In the genomic region with DNA sequence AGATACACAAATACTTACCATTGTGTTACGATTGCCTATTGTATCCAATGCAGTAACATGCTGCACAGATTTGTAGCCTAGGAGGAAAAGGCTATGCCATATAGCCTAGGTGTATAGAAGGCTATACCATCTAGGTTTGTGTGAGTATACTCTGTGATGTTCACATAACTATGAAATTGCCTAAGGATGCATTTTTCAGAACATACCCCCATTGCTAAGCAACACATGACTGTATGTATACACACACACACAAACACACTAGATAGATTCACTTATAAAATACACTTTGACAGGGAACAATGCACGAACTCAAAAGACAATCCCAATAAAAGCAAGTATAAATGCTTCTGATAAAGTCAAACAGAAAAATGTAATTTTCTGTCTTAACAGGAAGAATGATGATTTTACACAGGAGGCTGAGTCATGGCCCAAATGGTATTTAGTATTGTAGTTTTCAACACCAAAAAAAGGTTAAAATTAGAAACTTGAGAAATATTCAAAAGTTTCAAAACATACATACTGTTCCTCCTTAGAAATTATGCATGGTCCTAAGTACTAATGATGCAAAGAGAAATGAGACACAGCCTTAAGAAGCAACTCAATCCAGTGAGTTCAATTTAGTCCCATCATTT, we compare ENCODE assay signal across 25 cellular contexts. TPM values are rescaled to one million over a fixed set of nuclear protein-coding genes. Genes with fewer than 3 reads are reported as not detected.
A peak's percentile ranks its signal among the peaks of the same experiment; 100 is the strongest.
DNase-seq lines count a peak whose midpoint lies in the region; ATAC-seq and TF ChIP-seq lines count a peak whose summit lies in the region.
"Had no signal": no experiment of that assay in that cellular context is flagged by ENCODE, and none has a peak within 500 bp of the region (broad histone marks: within the 10 kb centered on the region; RNA-seq: fewer than 3 reads in every experiment).

No MANE protein-coding gene starts in this region.

- H3K27ac ChIP-seq in HL-60 (replicated peaks): peak overlapping the region; percentile 30; the same call in 1 of the 2 replicates
- H3K27ac ChIP-seq: cardiac muscle cell, Peyer's patch, right lobe of liver, thoracic aorta had no signal

- no peaks in the 10 kb centered on the region for H3K4me1 Mint-ChIP-seq in natural killer cell
- no peaks in the 10 kb centered on the region for H3K4me1 Mint-ChIP-seq in activated CD4-positive, alpha-beta memory T cell treated with anti-CD3 and anti-CD28 coated beads, Interleukin-2, amount 10 ng/mL, durations not matched to agents 7 days and 5 days

- H3K27ac Mint-ChIP-seq in natural killer cell: no peak overlapping the region
- no peak overlapping the region for H3K27ac Mint-ChIP-seq in activated CD4-positive, alpha-beta memory T cell treated with anti-CD3 and anti-CD28 coated beads, Interleukin-2, amount 10 ng/mL, durations not matched to agents 7 days and 5 days
- H3K27ac Mint-ChIP-seq: activated CD4-positive, alpha-beta T cell treated with anti-CD3 and anti-CD28 coated beads for 36 hours had no signal

- POLR2A ChIA-PET in activated CD4-positive, alpha-beta memory T cell treated with anti-CD3 and anti-CD28 coated beads, Interleukin-2, amount 10 ng/mL, durations not matched to agents 7 days and 5 days (lab: Charles Lee): no interaction called here

- no peak for TF ChIP-seq CTCF in AG10803 (conservative IDR thresholded peaks at IDR 0.05; ENCODE audit: low read length)
- no peak for TF ChIP-seq CTCF in HL-60 (IDR thresholded peaks at IDR 0.05; ENCODE audit: insufficient read depth, low read length)
- no peak for TF ChIP-seq CTCF in fibroblast of pulmonary artery (IDR thresholded peaks at IDR 0.05; ENCODE audit: low read length, missing control alignments)
- TF ChIP-seq CTCF in natural killer cell (IDR thresholded peaks at IDR 0.05): no peak

- CTCF ChIA-PET in activated CD4-positive, alpha-beta memory T cell treated with anti-CD3 and anti-CD28 coated beads, Interleukin-2, amount 10 ng/mL, durations not matched to agents 7 days and 5 days (lab: Charles Lee): no interaction called here

- intact Hi-C loops in natural killer cell (cut with micrococcal nuclease): no loop called here

- peaks cover 84% of the 10 kb centered on the region for H3K36me3 ChIP-seq in MG63

- H3K27me3 ChIP-seq in HL-60 (ENCODE audit: insufficient read depth, poor library complexity, severe bottlenecking) (no peaks in the 10 kb centered on the region), MG63 (no peaks in the 10 kb centered on the region)
- H3K27me3 ChIP-seq: BLaER1 treated with 17β-estradiol and CSF1 and Interleukin-3, amounts not matched to agents 10 nM and 100 nM; cardiac muscle cell; Peyer's patch; right lobe of liver had no signal

- H3K36me3 Mint-ChIP-seq in natural killer cell: peaks cover 37% of the 10 kb centered on the region
- H3K36me3 Mint-ChIP-seq in activated CD4-positive, alpha-beta memory T cell treated with anti-CD3 and anti-CD28 coated beads, Interleukin-2, amount 10 ng/mL, durations not matched to agents 7 days and 5 days (ENCODE audit: low read depth): peaks cover 56% of the 10 kb centered on the region

- DNase-seq in AG10803 (ENCODE audit: low read depth) (peak; percentile 57), HL-60 (ENCODE audit: low read depth in 1 of 2, low spot score in 1 of 2) (no peak), amniotic epithelial cell (ENCODE audit: low read depth) (peak; percentile 56), fibroblast of pulmonary artery (ENCODE audit: low read depth) (peak; percentile 52), natural killer cell (no peak), NK-92 (lab: John Stamatoyannopoulos, UW; ENCODE audit: unreplicated experiment) (no peak), MG63 (no peak)
- DNase-seq in activated CD4-positive, alpha-beta memory T cell treated with anti-CD3 and anti-CD28 coated beads, Interleukin-2, amount 10 ng/mL, durations not matched to agents 7 days and 5 days: no peak
- DNase-seq: ACHN; activated CD4-positive, alpha-beta T cell treated with anti-CD3 and anti-CD28 coated beads for 36 hours; activated naive CD4-positive, alpha-beta T cell treated with Interleukin-2 at 50 U/mL for 16 hours; activated T-cell treated with anti-CD3 and anti-CD28 coated beads, Interleukin-2, amount 50 U/mL, for 4 hours; amygdala; NCI-H1417 treated with DMSO at 0.1 percent for 48 hours; NCI-H446; Peyer's patch; posterior cingulate gyrus; right lobe of liver; stimulated activated naive CD8-positive, alpha-beta T cell treated with anti-CD3 and anti-CD28 coated beads, Interleukin-15, Interleukin-2, amounts not matched to agents 100 U/mL and 50 U/mL, for 24 hours; T-helper 2 cell had no signal

- no peak overlapping the region for H3K4me3 ChIP-seq in AG10803 (ENCODE audit: low read length)
- H3K4me3 ChIP-seq in HL-60 (replicated peaks; ENCODE audit: insufficient read depth, low read length): no peak overlapping the region
- no peak overlapping the region for H3K4me3 ChIP-seq in fibroblast of pulmonary artery (replicated peaks; ENCODE audit: low read depth, low read length)
- H3K4me3 ChIP-seq in MG63: no peak overlapping the region
- H3K4me3 ChIP-seq: BLaER1 treated with 17β-estradiol and CSF1 and Interleukin-3, amounts not matched to agents 10 nM and 100 nM; cardiac muscle cell; HAP-1; Peyer's patch; right lobe of liver; thoracic aorta had no signal

- H3K9me3 ChIP-seq in MG63: no peaks in the 10 kb centered on the region
- H3K9me3 ChIP-seq: BLaER1 treated with 17β-estradiol and CSF1 and Interleukin-3, amounts not matched to agents 10 nM and 100 nM; HAP-1; Peyer's patch; right lobe of liver; thoracic aorta had no signal

- no peaks in the 10 kb centered on the region for H3K9me3 Mint-ChIP-seq in natural killer cell
- H3K9me3 Mint-ChIP-seq in activated CD4-positive, alpha-beta memory T cell treated with anti-CD3 and anti-CD28 coated beads, Interleukin-2, amount 10 ng/mL, durations not matched to agents 7 days and 5 days: no peaks in the 10 kb centered on the region
- H3K9me3 Mint-ChIP-seq: activated T-cell treated with anti-CD3 and anti-CD28 coated beads, Interleukin-2, amount 50 U/mL, for 4 hours; neural crest cell had no signal

- no peak for ATAC-seq in natural killer cell
- ATAC-seq: activated CD4-positive, alpha-beta T cell treated with anti-CD3 and anti-CD28 coated beads for 36 hours; activated T-cell treated with anti-CD3 and anti-CD28 coated beads, Interleukin-2, amount 50 U/mL, for 4 hours; right lobe of liver; stimulated activated naive CD8-positive, alpha-beta T cell treated with anti-CD3 and anti-CD28 coated beads, Interleukin-15, Interleukin-2, amounts not matched to agents 100 U/mL and 50 U/mL, for 24 hours had no signal

- H3K27me3 Mint-ChIP-seq in natural killer cell (ENCODE audit: low read depth in 2 of 2): no peaks in the 10 kb centered on the region
- H3K27me3 Mint-ChIP-seq in activated CD4-positive, alpha-beta memory T cell treated with anti-CD3 and anti-CD28 coated beads, Interleukin-2, amount 10 ng/mL, durations not matched to agents 7 days and 5 days: no peaks in the 10 kb centered on the region
- H3K27me3 Mint-ChIP-seq: activated CD4-positive, alpha-beta T cell treated with anti-CD3 and anti-CD28 coated beads for 36 hours had no signal

- no peak overlapping the region for H3K4me3 Mint-ChIP-seq in natural killer cell
- no peak overlapping the region for H3K4me3 Mint-ChIP-seq in activated CD4-positive, alpha-beta memory T cell treated with anti-CD3 and anti-CD28 coated beads, Interleukin-2, amount 10 ng/mL, durations not matched to agents 7 days and 5 days
- H3K4me3 Mint-ChIP-seq: activated CD4-positive, alpha-beta T cell treated with anti-CD3 and anti-CD28 coated beads for 36 hours; activated T-cell treated with anti-CD3 and anti-CD28 coated beads, Interleukin-2, amount 50 U/mL, for 4 hours; neural crest cell had no signal

RNA-seq across cellular contexts. Expression of gene FH, which starts 12.2 kb away (rescaled TPM):
- total RNA-seq in natural killer cell: 10 to 100 TPM; 16.6 to 18.3 (median 16.7) TPM
- total RNA-seq in MG63 (2014; rRNA removed; shearing (Covaris generic); ENCODE audit: low replicate concordance): 241 and 261 TPM in 2 replicates
- 10 to 100 TPM; 56.6 to 58.8 TPM for total RNA-seq in activated CD4-positive, alpha-beta memory T cell treated with anti-CD3 and anti-CD28 coated beads, Interleukin-2, amount 10 ng/mL, durations not matched to agents 7 days and 5 days

RNA-seq across cellular contexts. Expression of gene KMO, which starts 24.9 kb away (rescaled TPM):
- 1 to 10 TPM in 1 of 3 donors, under 1 TPM in 1, not detected in 1; 0.97 to 1.1 TPM for total RNA-seq in natural killer cell
- not detected in 2 replicates for total RNA-seq in MG63 (2014; rRNA removed; shearing (Covaris generic); ENCODE audit: low replicate concordance)
- not detected for total RNA-seq in activated CD4-positive, alpha-beta memory T cell treated with anti-CD3 and anti-CD28 coated beads, Interleukin-2, amount 10 ng/mL, durations not matched to agents 7 days and 5 days
- total RNA-seq: cardiac muscle cell, neural crest cell had no signal

Comparison
In these comparisons a context has a peak if more than half of its experiments do, and no peak if none do; other contexts are left out.
1. DNase-seq: peak in AG10803 (single experiment), amniotic epithelial cell (single experiment) and fibroblast of pulmonary artery (single experiment); none in HL-60 (0 of 2), natural killer cell (single experiment), NK-92 (single experiment), MG63 (single experiment) and activated CD4-positive, alpha-beta memory T cell treated with anti-CD3 and anti-CD28 coated beads, Interleukin-2, amount 10 ng/mL, durations not matched to agents 7 days and 5 days (single experiment).